13 cellular contexts compared by ENCODE assay signal in genomic region chr15:31254431-31255175, GRCh38.
DNase-seq lines count a peak whose midpoint lies in the region; ATAC-seq and TF ChIP-seq lines count a peak whose summit lies in the region.
"Had no signal": no experiment of that assay in that cellular context is flagged by ENCODE, and none has a peak within 500 bp of the region (broad histone marks: within the 10 kb centered on the region; RNA-seq: fewer than 3 reads in every experiment).

No MANE protein-coding gene starts in this region.

- in situ Hi-C loops in brain microvascular endothelial cell (cut with HindIII; ENCODE audit: low pct_ligation_motif_present, low sequenced_read_pairs), result no loop called here

- peak; percentile 37 for TF ChIP-seq CTCF in BJ (IDR thresholded peaks at IDR 0.05; ENCODE audit: insufficient read depth, low read depth, low read length)
- TF ChIP-seq CTCF in HFFc6 (IDR thresholded peaks at IDR 0.05), result no peak
- no peak for TF ChIP-seq CTCF in brain microvascular endothelial cell (IDR thresholded peaks at IDR 0.05; ENCODE audit: low read depth, low read length, missing control alignments)
- no peak for TF ChIP-seq CTCF in mesothelial cell of epicardium (IDR thresholded peaks at IDR 0.05; ENCODE audit: unreplicated experiment)
- TF ChIP-seq CTCF in A673 (conservative IDR thresholded peaks at IDR 0.05; ENCODE audit: low read depth, low read length), result no peak

- H3K27ac Mint-ChIP-seq in HFFc6 (no peak overlapping the region), mesothelial cell of epicardium (peak overlapping the region; percentile 88)
- H3K27ac Mint-ChIP-seq: activated naive CD8-positive, alpha-beta T cell treated with anti-CD3 and anti-CD28 coated beads for 36 hours had no signal

- H3K4me3 ChIP-seq in BJ (ENCODE audit: low read depth, low read length) (no peak overlapping the region), brain microvascular endothelial cell (ENCODE audit: low read depth, low read length) (no peak overlapping the region), A673 (ENCODE audit: low read depth, low read length, poor library complexity, severe bottlenecking) (no peak overlapping the region)

- DNase-seq in BJ (ENCODE audit: low read depth) (peak; percentile 91), HFFc6 (peak; percentile 68), brain microvascular endothelial cell (peak; percentile 76), mesothelial cell of epicardium (ENCODE audit: low spot score in 2 of 2, unreplicated experiment in 2 of 2) (no peak), activated gamma-delta T cell (lab: John Stamatoyannopoulos, UW) (no peak), A673 (ENCODE audit: low spot score) (no peak), NCI-H187 (lab: John Stamatoyannopoulos, UW) (no peak)
- DNase-seq: activated CD4-positive, CD25-positive, alpha-beta regulatory T cell; activated naive CD8-positive, alpha-beta T cell treated with anti-CD3 and anti-CD28 coated beads for 36 hours; midbrain; NCI-H748 treated with DMSO at 0.1 percent for 48 hours had no signal

- BruUV-seq in A673 (replicated peaks; lab: Mats Ljungman, UMichigan), result no TSS peak

- H3K27me3 Mint-ChIP-seq in HFFc6 (ENCODE audit: insufficient read depth) (peaks cover 28% of the 10 kb centered on the region), mesothelial cell of epicardium (ENCODE audit: low read depth) (peaks cover 8% of the 10 kb centered on the region)
- H3K27me3 Mint-ChIP-seq: activated naive CD8-positive, alpha-beta T cell treated with anti-CD3 and anti-CD28 coated beads for 36 hours had no signal

- peaks cover 4% of the 10 kb centered on the region; the same call in 1 of the 2 replicates for H3K9me3 Mint-ChIP-seq in HFFc6
- H3K9me3 Mint-ChIP-seq in mesothelial cell of epicardium, result peaks cover 9% of the 10 kb centered on the region
- H3K9me3 Mint-ChIP-seq: activated naive CD8-positive, alpha-beta T cell treated with anti-CD3 and anti-CD28 coated beads for 36 hours had no signal

- no peak overlapping the region for H3K4me3 Mint-ChIP-seq in HFFc6
- no peak overlapping the region for H3K4me3 Mint-ChIP-seq in mesothelial cell of epicardium
- H3K4me3 Mint-ChIP-seq: activated naive CD8-positive, alpha-beta T cell treated with anti-CD3 and anti-CD28 coated beads for 36 hours had no signal

- intact Hi-C loops in A673 (cut with micrococcal nuclease; ENCODE audit: unreplicated experiment), result no loop called here

- no peak overlapping the region for H3K27ac ChIP-seq in brain microvascular endothelial cell
- no peak overlapping the region for H3K27ac ChIP-seq in A673 (ENCODE audit: low read depth, low read length, poor library complexity, severe bottlenecking)

- H3K36me3 ChIP-seq in BJ (ENCODE audit: control insufficient read depth, insufficient read depth, low read length) (no peaks in the 10 kb centered on the region), brain microvascular endothelial cell (replicated peaks) (no peaks in the 10 kb centered on the region), A673 (ENCODE audit: insufficient read depth, low read length, poor library complexity, severe bottlenecking) (no peaks in the 10 kb centered on the region)

- H3K36me3 Mint-ChIP-seq in HFFc6 (ENCODE audit: low read depth) (peaks cover 4% of the 10 kb centered on the region; the same call in 1 of the 2 replicates), mesothelial cell of epicardium (peaks cover 2% of the 10 kb centered on the region)
- H3K36me3 Mint-ChIP-seq: activated naive CD8-positive, alpha-beta T cell treated with anti-CD3 and anti-CD28 coated beads for 36 hours had no signal

- H3K27me3 ChIP-seq in BJ (ENCODE audit: control insufficient read depth, insufficient read depth, low read length) (peaks cover 20% of the 10 kb centered on the region), brain microvascular endothelial cell (replicated peaks) (peaks cover 7% of the 10 kb centered on the region), A673 (replicated peaks; ENCODE audit: insufficient read depth, low read depth, low read length, poor library complexity) (no peaks in the 10 kb centered on the region)

- H3K9me3 ChIP-seq in A673 (ENCODE audit: low read depth, low read length, poor library complexity, severe bottlenecking), result no peaks in the 10 kb centered on the region

- CTCF ChIA-PET in BJ (lab: Yijun Ruan, JAX), result interaction anchor here (0.7 to 4.4 kb wide), 5 partner anchors 9 to 234 kb away, joined by 3 to 18 read pairs (median 3); no protein-coding TSS in a partner anchor
- CTCF ChIA-PET in A673 (lab: Charles Lee), result no interaction called here

- no peaks in the 10 kb centered on the region for H3K4me1 ChIP-seq in A673 (ENCODE audit: insufficient read depth, low read length, poor library complexity, severe bottlenecking)

- H3K4me1 Mint-ChIP-seq in HFFc6 (ENCODE audit: low read depth), result peaks cover 9% of the 10 kb centered on the region
- peaks cover 10% of the 10 kb centered on the region for H3K4me1 Mint-ChIP-seq in mesothelial cell of epicardium

- no peak for ATAC-seq in HG03159 (IDR thresholded peaks at IDR 0.05; ENCODE audit: unreplicated experiment)
- ATAC-seq: esophagus mucosa had no signal

- POLR2A ChIA-PET in BJ (lab: Charles Lee) (no interaction called here), A673 (lab: Charles Lee; ENCODE audit: low non-redundant PET) (no interaction called here)

Comparison
In these comparisons a context has a peak if more than half of its experiments do, and no peak if none do; other contexts are left out.
1. DNase-seq: peak in BJ (single experiment), HFFc6 (single experiment) and brain microvascular endothelial cell (single experiment); none in mesothelial cell of epicardium (0 of 2), activated gamma-delta T cell (single experiment), A673 (single experiment) and NCI-H187 (0 of 2).